Comparison of ENCODE assay signal across 9 cellular contexts in the genomic region with DNA sequence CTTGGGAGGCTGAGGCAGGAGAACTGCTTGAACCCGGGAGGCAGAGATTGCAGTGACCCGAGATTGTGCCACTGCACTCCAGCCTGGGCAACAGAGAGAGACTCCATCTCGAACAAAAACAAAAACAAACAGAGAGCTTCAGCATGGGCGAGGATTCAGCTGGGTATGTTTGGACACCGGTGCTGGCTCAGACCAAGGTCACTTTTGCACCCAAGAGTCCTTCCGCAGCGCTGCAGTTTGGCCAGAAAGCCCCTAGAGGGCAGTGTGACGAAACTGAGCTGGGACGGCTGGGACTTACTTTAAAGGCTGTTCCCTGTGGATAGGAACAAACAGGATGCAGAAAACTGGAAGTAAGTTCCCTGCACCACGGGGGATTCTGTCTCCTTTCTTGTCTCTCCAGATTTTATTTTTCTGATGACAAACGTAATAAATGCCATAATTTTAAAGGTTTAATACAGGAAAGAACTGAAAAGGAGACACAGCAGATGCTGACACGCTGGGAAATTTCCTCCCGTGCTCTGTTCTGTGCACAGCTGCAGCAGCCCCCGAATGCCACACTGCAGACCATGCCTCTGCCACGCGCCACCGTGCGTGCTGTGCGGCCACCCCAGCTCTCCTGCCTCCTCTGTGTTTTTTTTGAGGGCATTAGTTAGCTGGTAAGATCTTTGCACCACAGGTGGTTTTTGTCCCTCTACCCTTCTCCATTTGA. TPM values are rescaled to one million over a fixed set of nuclear protein-coding genes. Genes with fewer than 3 reads are reported as not detected.
DNase-seq lines count a peak whose midpoint lies in the region; ATAC-seq and TF ChIP-seq lines count a peak whose summit lies in the region.
"Had no signal": no experiment of that assay in that cellular context is flagged by ENCODE, and none has a peak within 500 bp of the region (broad histone marks: within the 10 kb centered on the region; RNA-seq: fewer than 3 reads in every experiment).

No MANE protein-coding gene starts in this region.

- H2AFZ ChIP-seq in PC-9: no peak overlapping the region
- H2AFZ ChIP-seq in neuronal stem cell (ENCODE audit: low read length): no peak overlapping the region

- H2BK120ac ChIP-seq in neuronal stem cell (ENCODE audit: low read depth, low read length): no peak overlapping the region

- H3K9ac ChIP-seq in neuronal stem cell (ENCODE audit: low read depth, low read length, poor library complexity) (no peak overlapping the region), subcutaneous abdominal adipose tissue (ENCODE audit: low read length in 5 of 5) (no peak overlapping the region)

- no peak overlapping the region for H2AK5ac ChIP-seq in neuronal stem cell (ENCODE audit: low read depth, low read length)

- no CpG with 5 or more reads among the region's 19 CpGs for WGBS in neuronal stem cell (ENCODE audit: extremely low coverage in 2 of 2, insufficient read length in 2 of 2, insufficient replicate concordance in 1 of 2), 2 donors

- no peaks in the 10 kb centered on the region for H3K79me1 ChIP-seq in neuronal stem cell (ENCODE audit: low read depth, low read length)

- no peaks in the 10 kb centered on the region for H3K79me2 ChIP-seq in PC-9 (ENCODE audit: low read depth)

- no peak overlapping the region for H3K27ac ChIP-seq in PC-9
- H3K27ac ChIP-seq in neuronal stem cell (replicated peaks; ENCODE audit: low read length): no peak overlapping the region
- no peak overlapping the region for H3K27ac ChIP-seq in subcutaneous abdominal adipose tissue (ENCODE audit: low read depth, low read length)

- peaks cover 15% of the 10 kb centered on the region for H3F3A ChIP-seq in PC-9 (ENCODE audit: insufficient read depth, low read depth)

- H3K23ac ChIP-seq in neuronal stem cell (ENCODE audit: low read depth, low read length, poor library complexity): no peak overlapping the region

- no peak overlapping the region for H4K91ac ChIP-seq in neuronal stem cell (ENCODE audit: low read depth, low read length, poor library complexity)

- H3K4me2 ChIP-seq in PC-9 (no peak overlapping the region), neuronal stem cell (ENCODE audit: insufficient read depth, low read length, poor library complexity, severe bottlenecking) (no peak overlapping the region)

- no peak overlapping the region for H3K4ac ChIP-seq in neuronal stem cell (ENCODE audit: low read length)

- no peak overlapping the region for H2BK5ac ChIP-seq in neuronal stem cell (ENCODE audit: low read length)

- H3K36me3 ChIP-seq in PC-9 (ENCODE audit: low read depth) (no peaks in the 10 kb centered on the region; the same call in 1 of the 2 replicates), neuronal stem cell (replicated peaks in 1 of 2; ENCODE audit: control insufficient read depth in 2 of 2, insufficient read depth in 2 of 2, low read length in 2 of 2) (peaks cover 13 to 37% of the 10 kb centered on the region in 2 donors), subcutaneous abdominal adipose tissue (ENCODE audit: control insufficient read depth in 5 of 5, insufficient read depth in 5 of 5, low read length in 5 of 5) (peaks cover 0 to 43% (median 28%) of the 10 kb centered on the region in 5 donors)

- TF ChIP-seq CTCF in CD14-positive monocyte (IDR thresholded peaks at IDR 0.05) (peak; percentile 92), PC-9 (conservative IDR thresholded peaks at IDR 0.05) (peak; percentile 85)

- H3K36me3 Mint-ChIP-seq in CD14-positive monocyte: peaks cover 54 to 70% of the 10 kb centered on the region in 2 donors
- peaks cover 16% of the 10 kb centered on the region for H3K36me3 Mint-ChIP-seq in stimulated activated memory B cell treated with anti-CD40 and anti-IgM and Interleukin-4, amounts not matched to agents 10 μg/mL and 1 μg/mL and 100 μg/mL, for 72 hours

- H3K27ac Mint-ChIP-seq in CD14-positive monocyte: peak overlapping the region; percentile 64 to 96 (median 92)
- H3K27ac Mint-ChIP-seq in stimulated activated memory B cell treated with anti-CD40 and anti-IgM and Interleukin-4, amounts not matched to agents 10 μg/mL and 1 μg/mL and 100 μg/mL, for 72 hours: no peak overlapping the region
- H3K27ac Mint-ChIP-seq: IgD-negative memory B cell had no signal

- H3K4me3 ChIP-seq in PC-9 (no peak overlapping the region), neuronal stem cell (ENCODE audit: low read length in 2 of 2) (no peak overlapping the region), subcutaneous abdominal adipose tissue (ENCODE audit: low read depth in 1 of 5, low read length in 5 of 5) (peak overlapping the region in 3 of 5 donors; percentile 30 to 52 (median 40))

- H3K9me2 ChIP-seq in PC-9 (ENCODE audit: insufficient read depth): no peaks in the 10 kb centered on the region

- peaks cover 50% of the 10 kb centered on the region for H3K4me1 Mint-ChIP-seq in CD14-positive monocyte
- H3K4me1 Mint-ChIP-seq in stimulated activated memory B cell treated with anti-CD40 and anti-IgM and Interleukin-4, amounts not matched to agents 10 μg/mL and 1 μg/mL and 100 μg/mL, for 72 hours: no peaks in the 10 kb centered on the region

- peaks cover 0 to 2% (median 1%) of the 10 kb centered on the region in 3 donors for H3K27me3 Mint-ChIP-seq in CD14-positive monocyte (ENCODE audit: low read depth in 3 of 3)
- H3K27me3 Mint-ChIP-seq in stimulated activated memory B cell treated with anti-CD40 and anti-IgM and Interleukin-4, amounts not matched to agents 10 μg/mL and 1 μg/mL and 100 μg/mL, for 72 hours: peaks cover 10% of the 10 kb centered on the region

- no peak overlapping the region for H3K4me3 Mint-ChIP-seq in CD14-positive monocyte
- no peak overlapping the region for H3K4me3 Mint-ChIP-seq in stimulated activated memory B cell treated with anti-CD40 and anti-IgM and Interleukin-4, amounts not matched to agents 10 μg/mL and 1 μg/mL and 100 μg/mL, for 72 hours
- H3K4me3 Mint-ChIP-seq: IgD-negative memory B cell had no signal

- no TSS peak for BruUV-seq in PC-9 (replicated peaks; lab: Mats Ljungman, UMichigan)

- no peak overlapping the region for H3K14ac ChIP-seq in neuronal stem cell (ENCODE audit: low read length)

- no peak overlapping the region for H2BK15ac ChIP-seq in neuronal stem cell (ENCODE audit: low read length)

- H3K9me3 ChIP-seq in PC-9 (ENCODE audit: insufficient read depth, low read depth) (no peaks in the 10 kb centered on the region), neuronal stem cell (replicated peaks in 1 of 2; ENCODE audit: control insufficient read depth in 2 of 2, insufficient read depth in 1 of 2, low read depth in 1 of 2, low read length in 2 of 2) (no peaks in the 10 kb centered on the region), subcutaneous abdominal adipose tissue (ENCODE audit: control insufficient read depth in 5 of 5, low read length in 5 of 5) (no peaks in the 10 kb centered on the region)

- H3K27me3 ChIP-seq in PC-9 (ENCODE audit: insufficient read depth, low read depth) (no peaks in the 10 kb centered on the region), neuronal stem cell (ENCODE audit: control insufficient read depth in 3 of 3, insufficient read depth in 3 of 3, low read depth in 1 of 3, low read length in 3 of 3) (no peaks in the 10 kb centered on the region), subcutaneous abdominal adipose tissue (ENCODE audit: control insufficient read depth in 5 of 5, insufficient read depth in 4 of 5, low read length in 5 of 5) (no peaks in the 10 kb centered on the region)

- H3K4me1 ChIP-seq in PC-9 (replicated peaks; ENCODE audit: insufficient read depth) (peaks cover 14% of the 10 kb centered on the region), neuronal stem cell (ENCODE audit: control insufficient read depth in 2 of 2, insufficient read depth in 1 of 2, low read depth in 1 of 2, low read length in 2 of 2) (peaks cover 0 to 2% of the 10 kb centered on the region in 2 donors), subcutaneous abdominal adipose tissue (ENCODE audit: control insufficient read depth in 5 of 5, insufficient read depth in 5 of 5, low read length in 5 of 5) (peaks cover 5 to 25% (median 15%) of the 10 kb centered on the region in 5 donors)

- DNase-seq in CD14-positive monocyte (ENCODE audit: low spot score) (peak; percentile 78), HT1080 (ENCODE audit: low read depth) (peak; percentile 76), PC-9 (peak; percentile 57 to 78), activated T-helper 1 cell treated with Interleukin-2 at 50 U/mL for 16 hours (ENCODE audit: low read depth) (peak; percentile 39), fibroblast of peridontal ligament (ENCODE audit: extremely low read depth) (peak; percentile 81), neuronal stem cell (ENCODE audit: low spot score) (peak; percentile 81)

- POLR2A ChIA-PET in PC-9 (lab: Charles Lee; ENCODE audit: unreplicated experiment): interaction anchor here (0.7 kb wide), 1 partner anchor 129 kb away, joined by 8 read pairs; no protein-coding TSS in a partner anchor

- intact Hi-C loops in CD14-positive monocyte (cut with micrococcal nuclease) (loop anchor here in 1 of 2 donors (5.0 kb wide), 1 partner anchor 106 kb away; no protein-coding TSS in a partner anchor), PC-9 (cut with micrococcal nuclease; ENCODE audit: unreplicated experiment) (no loop called here)

- no peak for ATAC-seq in stimulated activated memory B cell treated with anti-CD40 and anti-IgM and Interleukin-4, amounts not matched to agents 10 μg/mL and 1 μg/mL and 100 μg/mL, for 72 hours

- CTCF ChIA-PET in PC-9 (lab: Charles Lee): interaction anchor here (0.7 to 1.6 kb wide), 5 partner anchors 10 to 92 kb away, joined by 3 to 11 read pairs (median 4); no protein-coding TSS in a partner anchor

- H3K9me3 Mint-ChIP-seq in CD14-positive monocyte: no peaks in the 10 kb centered on the region
- no peaks in the 10 kb centered on the region for H3K9me3 Mint-ChIP-seq in stimulated activated memory B cell treated with anti-CD40 and anti-IgM and Interleukin-4, amounts not matched to agents 10 μg/mL and 1 μg/mL and 100 μg/mL, for 72 hours
- H3K9me3 Mint-ChIP-seq: IgD-negative memory B cell had no signal

- no peak overlapping the region for H4K8ac ChIP-seq in neuronal stem cell (ENCODE audit: low read depth, low read length)

- H4K20me1 ChIP-seq in PC-9 (ENCODE audit: insufficient read depth): no peaks in the 10 kb centered on the region

- H3K18ac ChIP-seq in neuronal stem cell (ENCODE audit: low read length): no peak overlapping the region

- H2BK12ac ChIP-seq in neuronal stem cell (ENCODE audit: low read length): no peak overlapping the region

RNA-seq across cellular contexts. Expression of gene USP36, which starts 25.2 kb away (rescaled TPM):
- polyA plus RNA-seq in CD14-positive monocyte: 1 to 10 TPM; 4.4 to 6.1 TPM
- total RNA-seq in HT1080 (2014; rRNA removed; shearing (Covaris generic)): 20.8 and 22.2 TPM in 2 replicates
- polyA plus RNA-seq in HT1080 (2015; cell fraction: cytosol; rRNA removed): 27.4 and 29.4 TPM in 2 replicates
- polyA plus RNA-seq in HT1080 (2015; cell fraction: nucleus; rRNA removed): 66.6 and 71.1 TPM in 2 replicates
- 41.4 and 46.2 TPM in 2 replicates for total RNA-seq in PC-9 (2021)
- polyA plus RNA-seq in neuronal stem cell (2013, experiment 1 of 2): 21.1 TPM
- 23.6 TPM for polyA plus RNA-seq in neuronal stem cell (2013, experiment 2 of 2)

RNA-seq across cellular contexts. Expression of gene CEP295NL, which starts 37.2 kb away (rescaled TPM):
- under 1 TPM in 1 of 2 donors, not detected in 1; 0.38 TPM for polyA plus RNA-seq in CD14-positive monocyte
- 0.27 and 0.55 TPM in 2 replicates for total RNA-seq in HT1080 (2014; rRNA removed; shearing (Covaris generic))
- 0.06 and 0.45 TPM in 2 replicates for polyA plus RNA-seq in HT1080 (2015; cell fraction: cytosol; rRNA removed)
- polyA plus RNA-seq in HT1080 (2015; cell fraction: nucleus; rRNA removed): 0.61 and 0.65 TPM in 2 replicates
- 3.5 and 3.6 TPM in 2 replicates for total RNA-seq in PC-9 (2021)
- 0.01 TPM for polyA plus RNA-seq in neuronal stem cell (2013, experiment 1 of 2)
- polyA plus RNA-seq in neuronal stem cell (2013, experiment 2 of 2): 0.03 TPM

RNA-seq across cellular contexts. Expression of gene TIMP2, which starts 59.4 kb away (rescaled TPM):
- polyA plus RNA-seq in CD14-positive monocyte: 1 to 10 TPM; 4.5 to 6.4 TPM
- 78.0 and 119 TPM in 2 replicates for total RNA-seq in HT1080 (2014; rRNA removed; shearing (Covaris generic))
- 236 and 260 TPM in 2 replicates for polyA plus RNA-seq in HT1080 (2015; cell fraction: cytosol; rRNA removed)
- polyA plus RNA-seq in HT1080 (2015; cell fraction: nucleus; rRNA removed): 188 and 206 TPM in 2 replicates
- total RNA-seq in PC-9 (2021): 90.5 and 114 TPM in 2 replicates
- polyA plus RNA-seq in neuronal stem cell (2013, experiment 1 of 2): 45.1 TPM
- polyA plus RNA-seq in neuronal stem cell (2013, experiment 2 of 2): 45.9 TPM

Comparison
In these comparisons a context has a peak if more than half of its experiments do, and no peak if none do; other contexts are left out.
1. H3K4me3 ChIP-seq: peak in subcutaneous abdominal adipose tissue (3 of 5); none in PC-9 (single experiment) and neuronal stem cell (0 of 2).
2. Peak in every context shown above with its lines, with median percentiles within 50 percentile points of each other: DNase-seq.